22 cellular contexts compared by ENCODE assay signal in genomic region chr5:42021119-42021518, GRCh38.
DNase-seq lines count a peak whose midpoint lies in the region; ATAC-seq and TF ChIP-seq lines count a peak whose summit lies in the region.
"Had no signal": no experiment of that assay in that cellular context is flagged by ENCODE, and none has a peak within 500 bp of the region (broad histone marks: within the 10 kb centered on the region; RNA-seq: fewer than 3 reads in every experiment).

No MANE protein-coding gene starts in this region.

- no peak for TF ChIP-seq POLR2A in breast epithelium (IDR thresholded peaks at IDR 0.05)

- TF ChIP-seq CTCF in MCF 10A (IDR thresholded peaks at IDR 0.05; ENCODE audit: unreplicated experiment) (no peak), breast epithelium (IDR thresholded peaks at IDR 0.05) (no peak), left lung (IDR thresholded peaks at IDR 0.05) (no peak)

- H3K4me3 Mint-ChIP-seq in MCF 10A (ENCODE audit: unreplicated experiment) = no peak overlapping the region
- H3K4me3 Mint-ChIP-seq in stimulated activated memory B cell treated with anti-CD40 and anti-IgM and Interleukin-4, amounts not matched to agents 10 μg/mL and 1 μg/mL and 100 μg/mL, for 72 hours = no peak overlapping the region
- H3K4me3 Mint-ChIP-seq: activated T-cell treated with anti-CD3 and anti-CD28 coated beads, Interleukin-2, amount 50 U/mL, for 4 hours had no signal

- H3K9me3 Mint-ChIP-seq in MCF 10A (ENCODE audit: unreplicated experiment) = no peaks in the 10 kb centered on the region
- peaks cover 7% of the 10 kb centered on the region for H3K9me3 Mint-ChIP-seq in stimulated activated memory B cell treated with anti-CD40 and anti-IgM and Interleukin-4, amounts not matched to agents 10 μg/mL and 1 μg/mL and 100 μg/mL, for 72 hours

- no peaks in the 10 kb centered on the region for H3K27me3 Mint-ChIP-seq in MCF 10A (ENCODE audit: insufficient read depth, unreplicated experiment)
- H3K27me3 Mint-ChIP-seq in stimulated activated memory B cell treated with anti-CD40 and anti-IgM and Interleukin-4, amounts not matched to agents 10 μg/mL and 1 μg/mL and 100 μg/mL, for 72 hours = peaks cover 7% of the 10 kb centered on the region

- no peaks in the 10 kb centered on the region for H3K4me1 ChIP-seq in breast epithelium
- no peaks in the 10 kb centered on the region for H3K4me1 ChIP-seq in left lung
- H3K4me1 ChIP-seq: BE2C, Peyer's patch had no signal

- no peaks in the 10 kb centered on the region for H3K36me3 Mint-ChIP-seq in MCF 10A (ENCODE audit: insufficient read depth, unreplicated experiment)
- H3K36me3 Mint-ChIP-seq in stimulated activated memory B cell treated with anti-CD40 and anti-IgM and Interleukin-4, amounts not matched to agents 10 μg/mL and 1 μg/mL and 100 μg/mL, for 72 hours = no peaks in the 10 kb centered on the region

- H3K27ac Mint-ChIP-seq in MCF 10A (ENCODE audit: low read depth, unreplicated experiment) = no peak overlapping the region
- no peak overlapping the region for H3K27ac Mint-ChIP-seq in stimulated activated memory B cell treated with anti-CD40 and anti-IgM and Interleukin-4, amounts not matched to agents 10 μg/mL and 1 μg/mL and 100 μg/mL, for 72 hours

- no TSS peak for BruUV-seq in MCF 10A (replicated peaks; lab: Mats Ljungman, UMichigan)

- H3K27ac ChIP-seq in breast epithelium = no peak overlapping the region
- H3K27ac ChIP-seq in left lung = no peak overlapping the region
- H3K27ac ChIP-seq: 22Rv1, hepatocyte, Peyer's patch had no signal

- CTCF ChIA-PET in MCF 10A (lab: Yijun Ruan, JAX) = no interaction called here

- H3K36me3 ChIP-seq in breast epithelium (no peaks in the 10 kb centered on the region), left lung (no peaks in the 10 kb centered on the region)
- H3K36me3 ChIP-seq: BE2C, Peyer's patch had no signal

- H3K9me3 ChIP-seq in breast epithelium (no peaks in the 10 kb centered on the region), left lung (peaks cover 0 to 9% of the 10 kb centered on the region in 2 donors)
- H3K9me3 ChIP-seq: BE2C, Peyer's patch had no signal

- no peak overlapping the region for H3K4me3 ChIP-seq in breast epithelium
- no peak overlapping the region for H3K4me3 ChIP-seq in left lung
- H3K4me3 ChIP-seq: hepatocyte, lung, Peyer's patch had no signal

- H3K27me3 ChIP-seq in breast epithelium (no peaks in the 10 kb centered on the region), left lung (no peaks in the 10 kb centered on the region)
- H3K27me3 ChIP-seq: BE2C, hepatocyte, Peyer's patch had no signal

- peak; percentile 3 for DNase-seq in MCF 10A (ENCODE audit: unreplicated experiment)
- DNase-seq in breast epithelium (ENCODE audit: low spot score in 2 of 2) = no peak
- DNase-seq in amniotic epithelial cell (ENCODE audit: low read depth) = peak; percentile 57
- DNase-seq in foreskin melanocyte = peak; percentile 79
- no peak for DNase-seq in DMS 273 treated with DMSO at 0.1 percent for 48 hours (lab: John Stamatoyannopoulos, UW)
- DNase-seq in left lung = no peak
- DNase-seq in T-helper 1 cell = no peak
- DNase-seq: activated naive CD4-positive, alpha-beta T cell treated with anti-CD3 and anti-CD28 coated beads, Interleukin-2, amount 50 U/mL, for 16 hours; activated T-cell treated with anti-CD3 and anti-CD28 coated beads, Interleukin-2, amount 50 U/mL, for 4 hours; BE2C; effector memory CD4-positive, alpha-beta T cell; NCI-H1694; NCI-H345; NK-92 treated with Interleukin-12 subunit alpha and Interleukin-12 subunit beta, amount 100 ng/mL, for 24 hours; occipital lobe; Peyer's patch; stimulated activated CD4-positive, alpha-beta T cell treated with anti-CD3 and anti-CD28 coated beads, Interleukin-12 subunit alpha, Interleukin-12 subunit beta, amount 100 ng/mL, for 4 hours had no signal

- POLR2A ChIA-PET in MCF 10A (lab: Yijun Ruan, JAX) = interaction anchor here (1.1 kb wide), 1 partner anchor 52 kb away, joined by 4 read pairs; no protein-coding TSS in a partner anchor

- intact Hi-C loops in MCF 10A (cut with micrococcal nuclease) = no loop called here
- intact Hi-C loops in breast epithelium (cut with DNase I; ENCODE audit: low total_unique reads) = no loop called here
- intact Hi-C loops in left lung (cut with DNase I) = no loop called here

- H3K4me1 Mint-ChIP-seq in MCF 10A (ENCODE audit: insufficient read depth, unreplicated experiment) = peaks cover 14% of the 10 kb centered on the region
- no peaks in the 10 kb centered on the region for H3K4me1 Mint-ChIP-seq in stimulated activated memory B cell treated with anti-CD40 and anti-IgM and Interleukin-4, amounts not matched to agents 10 μg/mL and 1 μg/mL and 100 μg/mL, for 72 hours

- ATAC-seq in left lung = no peak
- no peak for ATAC-seq in stimulated activated memory B cell treated with anti-CD40 and anti-IgM and Interleukin-4, amounts not matched to agents 10 μg/mL and 1 μg/mL and 100 μg/mL, for 72 hours
- ATAC-seq: activated CD4-positive, CD25-positive, alpha-beta regulatory T cell treated with anti-CD3 and anti-CD28 coated beads, Interleukin-2, amount 50 U/mL, for 24 hours; activated T-cell treated with anti-CD3 and anti-CD28 coated beads, Interleukin-2, amount 50 U/mL, for 4 hours had no signal

Comparison
In these comparisons a context has a peak if more than half of its experiments do, and no peak if none do; other contexts are left out.
1. DNase-seq: peak in MCF 10A (single experiment), amniotic epithelial cell (single experiment) and foreskin melanocyte (single experiment); none in breast epithelium (0 of 2), DMS 273 treated with DMSO at 0.1 percent for 48 hours (single experiment), left lung (0 of 2) and T-helper 1 cell (0 of 5).